1 cellular context compared by ENCODE assay signal in genomic region chr1:222589462-222590302, GRCh38.
TF ChIP-seq lines count a peak whose summit lies in the region.

Gene TAF1A (minus strand): TSS chr1:222589933.

TF ChIP-seq in HepG2, 621 proteins besides CTCF, POLR2A, EP300 and RAD21 (continued from another document and continues in another):
- TF ChIP-seq ZBTB40 (IDR thresholded peaks at IDR 0.05) (peak; percentile 58), ZBTB40 (CRISPR knock-in tag; IDR thresholded peaks at IDR 0.05) (no peak), ZNF569 (CRISPR knock-in tag; IDR thresholded peaks at IDR 0.05; ENCODE audit: borderline replicate concordance) (0 out of 2 replicates have a peak, but pooled peaks have one; percentile 57), ZFX (CRISPR knock-in tag; IDR thresholded peaks at IDR 0.05; ENCODE audit: low read depth) (peak; percentile 81), FOXC1 (CRISPR knock-in tag; IDR thresholded peaks at IDR 0.05; ENCODE audit: borderline replicate concordance) (0 out of 2 replicates have a peak, but pooled peaks have one; percentile 54), DMTF1 (CRISPR knock-in tag; IDR thresholded peaks at IDR 0.05) (no peak), ZNF574 (CRISPR knock-in tag; IDR thresholded peaks at IDR 0.05) (peak; percentile 88), DR1 (CRISPR knock-in tag; IDR thresholded peaks at IDR 0.05) (peak; percentile 51; the same call in 1 of the 2 replicates), PRDM10 (CRISPR knock-in tag; IDR thresholded peaks at IDR 0.05; ENCODE audit: low read depth) (peak; percentile 91), ZBTB44 (CRISPR knock-in tag; IDR thresholded peaks at IDR 0.05) (0 out of 2 replicates have a peak, but pooled peaks have one; percentile 12), ATF1 (CRISPR knock-in tag; IDR thresholded peaks at IDR 0.05) (peak; percentile 61; the same call in 1 of the 2 replicates), THAP9 (CRISPR knock-in tag; IDR thresholded peaks at IDR 0.05; ENCODE audit: borderline replicate concordance) (peak; percentile 89; the same call in 1 of the 2 replicates), RERE (CRISPR knock-in tag; IDR thresholded peaks at IDR 0.05; ENCODE audit: low read depth) (0 out of 2 replicates have a peak, but pooled peaks have one; percentile 48), DMAP1 (CRISPR knock-in tag; IDR thresholded peaks at IDR 0.05) (peak; percentile 77; the same call in 1 of the 2 replicates), PHF8 (CRISPR knock-in tag; IDR thresholded peaks at IDR 0.05) (peak; percentile 85), ZNF660 (CRISPR knock-in tag; IDR thresholded peaks at IDR 0.05; ENCODE audit: borderline replicate concordance, low read depth) (no peak), ZNF260 (CRISPR knock-in tag; IDR thresholded peaks at IDR 0.05; ENCODE audit: borderline replicate concordance, low read depth) (no peak)
